Comparison of ENCODE assay signal across 1 cellular context in genomic region chr16:89602273-89602951, GRCh38.
A peak's percentile ranks its signal among the peaks of the same experiment; 100 is the strongest.
TF ChIP-seq lines count a peak whose summit lies in the region.

No MANE protein-coding gene starts in this region.

TF ChIP-seq in HEK293, 187 proteins besides CTCF, POLR2A, EP300 and RAD21 (continued from another document and continues in another):
- TF ChIP-seq ZNF223 (tag by site-specific recombination; IDR thresholded peaks at IDR 0.05) (no peak), ZNF433 (tag by site-specific recombination; IDR thresholded peaks at IDR 0.05; ENCODE audit: low read depth) (no peak), ZBTB20 (tag by site-specific recombination; IDR thresholded peaks at IDR 0.05) (peak; percentile 36; the same call in 1 of the 2 replicates), ZNF843 (tag by site-specific recombination; IDR thresholded peaks at IDR 0.05) (0 out of 2 replicates have a peak, but pooled peaks have one; percentile 15), ZNF837 (tag by site-specific recombination; IDR thresholded peaks at IDR 0.05) (no peak), ZNF704 (tag by site-specific recombination; IDR thresholded peaks at IDR 0.05) (no peak), PRDM1 (tag by site-specific recombination; IDR thresholded peaks at IDR 0.05) (no peak), ZNF324 (tag by site-specific recombination; IDR thresholded peaks at IDR 0.05) (no peak), TCF7L2 (IDR thresholded peaks at IDR 0.05; ENCODE audit: borderline replicate concordance, low read depth, low read length) (no peak), REST (tag by site-specific recombination; IDR thresholded peaks at IDR 0.05) (no peak), ZFHX2 (tag by site-specific recombination; conservative IDR thresholded peaks at IDR 0.05) (peak; percentile 93), ZNF558 (tag by site-specific recombination; IDR thresholded peaks at IDR 0.05) (no peak), ZNF529 (tag by site-specific recombination; IDR thresholded peaks at IDR 0.05; ENCODE audit: insufficient replicate concordance) (no peak), ZBTB6 (tag by site-specific recombination; IDR thresholded peaks at IDR 0.05) (no peak), INSM2 (tag by site-specific recombination; IDR thresholded peaks at IDR 0.05) (no peak), ZNF16 (tag by site-specific recombination; IDR thresholded peaks at IDR 0.05; ENCODE audit: low read depth) (no peak), GLIS2 (tag by site-specific recombination; IDR thresholded peaks at IDR 0.05) (0 out of 2 replicates have a peak, but pooled peaks have one; percentile 22), SALL2 (tag by site-specific recombination; IDR thresholded peaks at IDR 0.05; ENCODE audit: borderline replicate concordance) (no peak), ZNF280D (tag by site-specific recombination; IDR thresholded peaks at IDR 0.05) (no peak), MYNN (tag by site-specific recombination; IDR thresholded peaks at IDR 0.05; ENCODE audit: borderline replicate concordance) (no peak), PRDM4 (tag by site-specific recombination; IDR thresholded peaks at IDR 0.05) (peak; percentile 54; the same call in 1 of the 2 replicates), PATZ1 (tag by site-specific recombination; IDR thresholded peaks at IDR 0.05) (peak; percentile 73), ZNF518A (tag by site-specific recombination; conservative IDR thresholded peaks at IDR 0.05; ENCODE audit: low read depth) (no peak), ZNF423 (tag by site-specific recombination; IDR thresholded peaks at IDR 0.05) (no peak), ZNF677 (tag by site-specific recombination; IDR thresholded peaks at IDR 0.05) (no peak), ZIC2 (tag by site-specific recombination; IDR thresholded peaks at IDR 0.05) (no peak), BCL11B (tag by site-specific recombination; IDR thresholded peaks at IDR 0.05; ENCODE audit: low read depth) (no peak), ZFP69B (tag by site-specific recombination; IDR thresholded peaks at IDR 0.05) (no peak), ZNF398 (tag by site-specific recombination; IDR thresholded peaks at IDR 0.05) (peak; percentile 34; the same call in 1 of the 2 replicates), WT1 (tag by site-specific recombination; IDR thresholded peaks at IDR 0.05) (no peak), KLF17 (tag by site-specific recombination; IDR thresholded peaks at IDR 0.05) (0 out of 2 replicates have a peak, but pooled peaks have one; percentile 25)
